In the genomic region with DNA sequence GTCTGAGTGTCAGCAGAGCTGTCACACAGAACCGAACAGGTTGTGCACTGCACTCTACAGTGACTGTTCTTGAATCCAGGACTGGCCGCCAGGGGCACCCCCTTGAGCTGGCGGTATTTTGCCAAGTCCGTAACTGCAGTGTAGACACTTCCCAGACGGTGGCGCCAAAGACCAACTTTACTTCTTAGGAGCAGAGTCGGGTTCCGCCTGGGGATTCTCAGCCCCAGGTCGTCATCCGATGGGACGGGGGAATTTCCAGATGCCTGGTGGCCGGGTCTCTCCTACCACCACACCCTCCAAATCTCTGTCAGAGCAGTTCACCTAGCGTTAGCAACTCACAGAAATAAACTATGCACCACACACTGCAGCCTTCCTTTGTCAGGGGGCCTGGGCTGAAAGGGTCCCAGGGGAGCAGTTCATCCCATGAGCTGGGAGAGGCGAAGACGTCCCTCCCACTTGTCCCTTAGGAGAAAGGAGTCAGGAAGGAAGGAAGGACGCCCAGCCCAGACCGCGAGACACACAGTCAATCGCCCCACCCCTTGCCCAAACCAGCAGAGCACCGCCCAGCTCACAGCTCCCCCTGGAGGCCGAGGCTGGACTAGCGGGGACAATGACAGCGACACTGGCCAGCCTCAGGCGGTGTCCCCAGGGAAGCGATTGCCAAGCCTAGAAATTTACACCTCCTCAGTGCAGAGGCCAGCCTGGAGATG, we compare ENCODE assay signal across 8 cellular contexts. TPM values are rescaled to one million over a fixed set of nuclear protein-coding genes. Genes with fewer than 3 reads are reported as not detected.
DNase-seq lines count a peak whose midpoint lies in the region; ATAC-seq and TF ChIP-seq lines count a peak whose summit lies in the region.

No MANE protein-coding gene starts in this region.

- H3K27me3 ChIP-seq in adrenal gland (no peaks in the 10 kb centered on the region), upper lobe of right lung (no peaks in the 10 kb centered on the region)

- TF ChIP-seq CTCF in GM12875 (IDR thresholded peaks at IDR 0.05; ENCODE audit: borderline replicate concordance, insufficient read depth, low read depth, low read length): peak; percentile 99
- TF ChIP-seq CTCF in adrenal gland (IDR thresholded peaks at IDR 0.05): peak; percentile 75 to 99 (median 98)
- peak; percentile 75 for TF ChIP-seq CTCF in upper lobe of right lung (IDR thresholded peaks at IDR 0.05)

- no peaks in the 10 kb centered on the region for H3K9me3 ChIP-seq in adrenal gland (replicated peaks in 1 of 3)
- H3K9me3 ChIP-seq in upper lobe of right lung: no peaks in the 10 kb centered on the region

- intact Hi-C loops in adrenal gland (cut with DNase I): no loop called here
- intact Hi-C loops in left cardiac atrium (cut with DNase I): loop anchor here (2.0 to 10.0 kb wide), 4 partner anchors 42 to 148 kb away; a partner anchor contains a TSS
- intact Hi-C loops in posterior vena cava (cut with DNase I): loop anchor here in 1 of 2 donors (2.0 to 5.0 kb wide), 2 partner anchors 28 to 146 kb away; a partner anchor contains a TSS
- intact Hi-C loops in upper lobe of right lung (cut with DNase I): loop anchor here (10.0 kb wide), 1 partner anchor 134 kb away; no protein-coding TSS in a partner anchor

- H3K4me3 ChIP-seq in GM12875 (ENCODE audit: low read depth, low read length) (peak overlapping the region; percentile 38), adrenal gland (peak overlapping the region in 1 of 4 donors; percentile 50), upper lobe of right lung (peak overlapping the region; percentile 47)

- DNase-seq in NCI-H1436 (lab: John Stamatoyannopoulos, UW) (peak; percentile 95), SW480 (ENCODE audit: low spot score) (peak; percentile 91), adrenal gland (peak; percentile 95 to 99 (median 97)), left cardiac atrium (peak; percentile 95), posterior vena cava (ENCODE audit: low spot score) (peak; percentile 98), upper lobe of right lung (peak; percentile 95)

- TF ChIP-seq POLR2A in adrenal gland (IDR thresholded peaks at IDR 0.05): peak; percentile 17 to 64

- H3K36me3 ChIP-seq in adrenal gland (replicated peaks in 1 of 2): no peaks in the 10 kb centered on the region
- H3K36me3 ChIP-seq in upper lobe of right lung: no peaks in the 10 kb centered on the region

- H3K4me1 ChIP-seq in adrenal gland (replicated peaks in 1 of 2): peaks cover 0 to 7% of the 10 kb centered on the region in 2 donors
- peaks cover 4% of the 10 kb centered on the region for H3K4me1 ChIP-seq in upper lobe of right lung

- peak; percentile 75 for ATAC-seq in HG02852 (IDR thresholded peaks at IDR 0.05; ENCODE audit: unreplicated experiment)
- peak; percentile 92 to 94 for ATAC-seq in left cardiac atrium
- ATAC-seq in upper lobe of right lung: peak; percentile 96

- H3K27ac ChIP-seq in adrenal gland (peak overlapping the region; percentile 87 to 97 (median 91)), upper lobe of right lung (peak overlapping the region; percentile 86)

- WGBS in adrenal gland, 4 donors: 0 to 1% (median 0%) methylated on average over 14 to 25 of the region's 25 CpGs

RNA-seq across cellular contexts. Expression of a gene that starts 7.4 kb away (rescaled TPM):
- total RNA-seq in adrenal gland: 100 to 1,000 TPM in 1 of 8 donors, 10 to 100 TPM in 7; 34.6 to 168 (median 64.1) TPM
- 10 to 100 TPM; 19.6 to 83.5 (median 56.6) TPM for polyA plus RNA-seq in adrenal gland
- total RNA-seq in left cardiac atrium: 10 to 100 TPM; 66.2 to 80.9 TPM
- total RNA-seq in posterior vena cava: 100 to 1,000 TPM in 1 of 2 donors, 10 to 100 TPM in 1; 92.5 to 123 TPM
- total RNA-seq in upper lobe of right lung: 133 TPM

RNA-seq across cellular contexts. Expression of a gene that starts 37.9 kb away (rescaled TPM):
- total RNA-seq in adrenal gland: 10 to 100 TPM in 3 of 8 donors, 1 to 10 TPM in 5; 3.1 to 23.1 (median 8.0) TPM
- polyA plus RNA-seq in adrenal gland: 10 to 100 TPM in 2 of 3 donors, 1 to 10 TPM in 1; 2.9 to 56.7 (median 52.0) TPM
- total RNA-seq in left cardiac atrium: not detected
- not detected for total RNA-seq in posterior vena cava
- 4.9 TPM for total RNA-seq in upper lobe of right lung

RNA-seq across cellular contexts. Expression of a gene that starts 40.3 kb away (rescaled TPM):
- total RNA-seq in adrenal gland: 100 to 1,000 TPM; 114 to 244 (median 168) TPM
- 100 to 1,000 TPM in 1 of 3 donors, 10 to 100 TPM in 2; 24.1 to 186 (median 31.9) TPM for polyA plus RNA-seq in adrenal gland
- total RNA-seq in left cardiac atrium: 10 to 100 TPM; 66.9 to 71.3 TPM
- 10 to 100 TPM; 56.7 to 73.4 TPM for total RNA-seq in posterior vena cava
- 143 TPM for total RNA-seq in upper lobe of right lung

RNA-seq across cellular contexts. Expression of a gene that starts 41.1 kb away (rescaled TPM):
- total RNA-seq in adrenal gland (10 to 100 TPM; 24.8 to 53.5 (median 31.6) TPM), left cardiac atrium (10 to 100 TPM; 22.7 to 25.7 TPM), posterior vena cava (10 to 100 TPM; 27.6 to 27.8 TPM), upper lobe of right lung (36.0 TPM)
- 10 to 100 TPM; 18.4 to 34.6 (median 27.4) TPM for polyA plus RNA-seq in adrenal gland

Comparison
In these comparisons a context has a peak if more than half of its experiments do, and no peak if none do; other contexts are left out.
1. intact Hi-C loops: an anchor here in left cardiac atrium (2.0 to 10.0 kb wide) and upper lobe of right lung (10.0 kb wide); none called in adrenal gland.